ENCODE assay signal across 18 cellular contexts in genomic region chr9:129666575-129666974, GRCh38. TPM values are rescaled to one million over a fixed set of nuclear protein-coding genes. Genes with fewer than 3 reads are reported as not detected.
DNase-seq lines count a peak whose midpoint lies in the region; ATAC-seq and TF ChIP-seq lines count a peak whose summit lies in the region.
"Had no signal": no experiment of that assay in that cellular context is flagged by ENCODE, and none has a peak within 500 bp of the region (broad histone marks: within the 10 kb centered on the region; RNA-seq: fewer than 3 reads in every experiment).

No MANE protein-coding gene starts in this region.

- no peak overlapping the region for H3K27ac Mint-ChIP-seq in activated T-helper 2 cell treated with anti-CD3 and anti-CD28 coated beads, Interferon-gamma antibody, Interleukin-2, Interleukin-4, amounts not matched to agents 10 μg/mL and 5 μg/mL and 100 μg/mL, durations not matched to agents 14 hours and 24 hours and 36 hours
- H3K27ac Mint-ChIP-seq: activated CD4-positive, alpha-beta T cell treated with anti-CD3 and anti-CD28 coated beads, Interleukin-2, amount 10 ng/mL, durations not matched to agents 7 days and 5 days; memory B cell; stimulated activated naive B cell treated with anti-CD40 and anti-IgM and Interleukin-4, amounts not matched to agents 10 μg/mL and 1 μg/mL and 100 μg/mL, for 72 hours; T-helper 1 cell treated with Interleukin-12 subunit alpha and Interleukin-12 subunit beta and Interleukin-4 antibody, amounts not matched to agents 30 μg/mL and 1 μg/mL, for 36 hours had no signal

- H3K9ac ChIP-seq in iPS-20b (ENCODE audit: low read depth, low read length) = no peak overlapping the region

- H3K27me3 ChIP-seq in H7 (ENCODE audit: control insufficient read depth, insufficient read depth, low read length) (peaks cover 21% of the 10 kb centered on the region), iPS-20b (ENCODE audit: insufficient read depth, low read length) (peaks cover 48% of the 10 kb centered on the region), thoracic aorta (replicated peaks; ENCODE audit: insufficient read depth) (no peaks in the 10 kb centered on the region)

- H3K36me3 Mint-ChIP-seq in activated T-helper 2 cell treated with anti-CD3 and anti-CD28 coated beads, Interferon-gamma antibody, Interleukin-2, Interleukin-4, amounts not matched to agents 10 μg/mL and 5 μg/mL and 100 μg/mL, durations not matched to agents 14 hours and 24 hours and 36 hours (ENCODE audit: low read depth) = no peaks in the 10 kb centered on the region
- H3K36me3 Mint-ChIP-seq: memory B cell; stimulated activated naive B cell treated with anti-CD40 and anti-IgM and Interleukin-4, amounts not matched to agents 10 μg/mL and 1 μg/mL and 100 μg/mL, for 72 hours had no signal

- peaks cover 17% of the 10 kb centered on the region for H3K27me3 Mint-ChIP-seq in activated T-helper 2 cell treated with anti-CD3 and anti-CD28 coated beads, Interferon-gamma antibody, Interleukin-2, Interleukin-4, amounts not matched to agents 10 μg/mL and 5 μg/mL and 100 μg/mL, durations not matched to agents 14 hours and 24 hours and 36 hours (ENCODE audit: low read depth)

- peak overlapping the region; percentile 8 for H3K4me3 Mint-ChIP-seq in activated T-helper 2 cell treated with anti-CD3 and anti-CD28 coated beads, Interferon-gamma antibody, Interleukin-2, Interleukin-4, amounts not matched to agents 10 μg/mL and 5 μg/mL and 100 μg/mL, durations not matched to agents 14 hours and 24 hours and 36 hours (ENCODE audit: low read depth)
- H3K4me3 Mint-ChIP-seq: activated CD4-positive, alpha-beta T cell treated with anti-CD3 and anti-CD28 coated beads, Interleukin-2, amount 10 ng/mL, durations not matched to agents 7 days and 5 days; memory B cell; T-helper 1 cell treated with Interleukin-12 subunit alpha and Interleukin-12 subunit beta and Interleukin-4 antibody, amounts not matched to agents 30 μg/mL and 1 μg/mL, for 36 hours had no signal

- H3K4me3 ChIP-seq in H7 (ENCODE audit: insufficient read depth, low read depth, low read length) (peak overlapping the region; percentile 51), iPS-20b (ENCODE audit: low read length) (peak overlapping the region; percentile 54; the same call in 1 of the 2 replicates), thoracic aorta (peak overlapping the region; percentile 85)

- peak; percentile 87 for DNase-seq in H7
- no peak for DNase-seq in activated T-helper 2 cell treated with anti-CD3 and anti-CD28 coated beads, Interferon-gamma antibody, Interleukin-2, Interleukin-4, amounts not matched to agents 10 μg/mL and 5 μg/mL and 100 μg/mL, durations not matched to agents 14 hours and 24 hours and 36 hours (ENCODE audit: low spot score)
- no peak for DNase-seq in thoracic aorta (ENCODE audit: low spot score)
- DNase-seq in NCI-H1105 (lab: John Stamatoyannopoulos, UW) = no peak
- DNase-seq in activated effector memory CD4-positive, alpha-beta T cell treated with anti-CD3 and anti-CD28 coated beads, Interleukin-2, amount 50 U/mL, for 16 hours = no peak
- no peak for DNase-seq in activated CD8-positive, alpha-beta memory T cell treated with anti-CD3 and anti-CD28 coated beads for 24 hours
- DNase-seq: activated CD4-positive, alpha-beta T cell treated with anti-CD3 and anti-CD28 coated beads, Interleukin-2, amount 10 ng/mL, durations not matched to agents 7 days and 5 days; Caco-2; HCEC 1CT; NCI-H1048; posterior cingulate gyrus; stimulated activated CD4-positive, alpha-beta T cell treated with anti-CD3 and anti-CD28 coated beads, Interleukin-4, amount 100 ng/mL, for 24 hours; stimulated activated naive B cell treated with anti-CD40 and anti-IgM and Interleukin-4, amounts not matched to agents 10 μg/mL and 1 μg/mL and 100 μg/mL, for 72 hours had no signal

- H3K4me1 ChIP-seq in iPS-20b (ENCODE audit: insufficient read depth, low read length) (no peaks in the 10 kb centered on the region), thoracic aorta (ENCODE audit: control insufficient read depth in 1 of 2, low read depth in 2 of 2) (peaks cover 26 to 44% of the 10 kb centered on the region in 2 donors)
- H3K4me1 ChIP-seq: Caco-2 had no signal

- no peaks in the 10 kb centered on the region for H3K36me3 ChIP-seq in H7 (replicated peaks; ENCODE audit: control insufficient read depth, insufficient read depth, low read length)
- no peaks in the 10 kb centered on the region for H3K36me3 ChIP-seq in iPS-20b (ENCODE audit: insufficient read depth, low read depth, low read length)
- no peaks in the 10 kb centered on the region for H3K36me3 ChIP-seq in thoracic aorta

- peaks cover 10% of the 10 kb centered on the region for H3K4me1 Mint-ChIP-seq in activated T-helper 2 cell treated with anti-CD3 and anti-CD28 coated beads, Interferon-gamma antibody, Interleukin-2, Interleukin-4, amounts not matched to agents 10 μg/mL and 5 μg/mL and 100 μg/mL, durations not matched to agents 14 hours and 24 hours and 36 hours (ENCODE audit: low read depth)

- no peak for ATAC-seq in thoracic aorta (ENCODE audit: insufficient number of reproducible peaks, low FRiP score, low read depth)

- H3K9me3 Mint-ChIP-seq in activated T-helper 2 cell treated with anti-CD3 and anti-CD28 coated beads, Interferon-gamma antibody, Interleukin-2, Interleukin-4, amounts not matched to agents 10 μg/mL and 5 μg/mL and 100 μg/mL, durations not matched to agents 14 hours and 24 hours and 36 hours = no peaks in the 10 kb centered on the region
- H3K9me3 Mint-ChIP-seq: activated CD4-positive, alpha-beta T cell treated with anti-CD3 and anti-CD28 coated beads, Interleukin-2, amount 10 ng/mL, durations not matched to agents 7 days and 5 days; memory B cell; stimulated activated naive B cell treated with anti-CD40 and anti-IgM and Interleukin-4, amounts not matched to agents 10 μg/mL and 1 μg/mL and 100 μg/mL, for 72 hours; T-helper 1 cell treated with Interleukin-12 subunit alpha and Interleukin-12 subunit beta and Interleukin-4 antibody, amounts not matched to agents 30 μg/mL and 1 μg/mL, for 36 hours had no signal

- TF ChIP-seq CTCF in thoracic aorta (IDR thresholded peaks at IDR 0.05) = no peak

- H3K27ac ChIP-seq in iPS-20b (ENCODE audit: low read length) = no peak overlapping the region
- H3K27ac ChIP-seq in thoracic aorta = peak overlapping the region; percentile 51 to 82

- intact Hi-C loops in activated T-helper 2 cell treated with anti-CD3 and anti-CD28 coated beads, Interferon-gamma antibody, Interleukin-2, Interleukin-4, amounts not matched to agents 10 μg/mL and 5 μg/mL and 100 μg/mL, durations not matched to agents 14 hours and 24 hours and 36 hours (cut with micrococcal nuclease) = no loop called here

- H3K9me3 ChIP-seq in iPS-20b (ENCODE audit: insufficient read depth, low read depth, low read length) (no peaks in the 10 kb centered on the region), thoracic aorta (no peaks in the 10 kb centered on the region)
- H3K9me3 ChIP-seq: Caco-2 had no signal

RNA-seq across cellular contexts. Expression of gene PRRX2, which starts 1.1 kb away (rescaled TPM):
- total RNA-seq in H7 (2014; rRNA removed; shearing (Covaris generic)) = 10.8 and 12.7 TPM in 2 replicates
- total RNA-seq in activated T-helper 2 cell treated with anti-CD3 and anti-CD28 coated beads, Interferon-gamma antibody, Interleukin-2, Interleukin-4, amounts not matched to agents 10 μg/mL and 5 μg/mL and 100 μg/mL, durations not matched to agents 14 hours and 24 hours and 36 hours = 5.0 and 5.1 TPM in 2 replicates
- 10 to 100 TPM; 42.0 to 66.1 TPM for total RNA-seq in thoracic aorta
- total RNA-seq: Caco-2, HT1080, OCI-LY7 had no signal

RNA-seq across cellular contexts. Expression of gene ASB6, which starts 24.6 kb away (rescaled TPM):
- total RNA-seq in H7 (2014; rRNA removed; shearing (Covaris generic)) = 19.2 and 20.9 TPM in 2 replicates
- total RNA-seq in activated T-helper 2 cell treated with anti-CD3 and anti-CD28 coated beads, Interferon-gamma antibody, Interleukin-2, Interleukin-4, amounts not matched to agents 10 μg/mL and 5 μg/mL and 100 μg/mL, durations not matched to agents 14 hours and 24 hours and 36 hours = 21.4 and 22.1 TPM in 2 replicates
- total RNA-seq in thoracic aorta = 10 to 100 TPM; 23.0 to 31.0 TPM

RNA-seq across cellular contexts. Expression of gene NTMT1, which starts 40.6 kb away (rescaled TPM):
- total RNA-seq in H7 (2014; rRNA removed; shearing (Covaris generic)) = 71.2 and 80.5 TPM in 2 replicates
- 58.4 and 61.5 TPM in 2 replicates for total RNA-seq in activated T-helper 2 cell treated with anti-CD3 and anti-CD28 coated beads, Interferon-gamma antibody, Interleukin-2, Interleukin-4, amounts not matched to agents 10 μg/mL and 5 μg/mL and 100 μg/mL, durations not matched to agents 14 hours and 24 hours and 36 hours
- 10 to 100 TPM; 16.9 to 27.2 TPM for total RNA-seq in thoracic aorta

RNA-seq across cellular contexts. Expression of gene C9orf50, which starts 45.7 kb away (rescaled TPM):
- total RNA-seq in H7 (2014; rRNA removed; shearing (Covaris generic)) = not detected in 2 replicates
- total RNA-seq in activated T-helper 2 cell treated with anti-CD3 and anti-CD28 coated beads, Interferon-gamma antibody, Interleukin-2, Interleukin-4, amounts not matched to agents 10 μg/mL and 5 μg/mL and 100 μg/mL, durations not matched to agents 14 hours and 24 hours and 36 hours = not detected in 2 replicates
- total RNA-seq in thoracic aorta = not detected
- total RNA-seq: activated CD4-positive, alpha-beta T cell treated with anti-CD3 and anti-CD28 coated beads, Interleukin-2, amount 10 ng/mL, durations not matched to agents 7 days and 5 days; Caco-2; HT1080; OCI-LY7 had no signal
